17 cellular contexts compared by ENCODE assay signal in the genomic region with DNA sequence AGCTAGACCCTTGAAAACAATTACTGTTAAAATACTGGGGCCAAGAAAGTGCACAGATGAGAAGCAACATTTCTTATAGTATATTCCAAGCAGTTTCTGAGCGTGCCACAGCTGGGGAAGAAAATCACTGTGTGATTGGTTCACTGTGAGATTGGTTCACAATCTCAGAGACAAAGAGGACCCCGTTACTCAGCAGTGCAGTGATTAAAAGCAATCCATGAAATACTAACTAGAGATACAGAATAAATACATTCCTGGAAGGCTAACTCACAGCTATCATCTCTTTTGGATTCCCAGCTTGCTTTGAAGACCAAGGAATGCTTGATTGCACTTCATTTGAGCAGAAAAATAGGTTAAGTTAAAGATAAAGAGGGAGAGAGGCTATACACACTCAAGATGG.
DNase-seq lines count a peak whose midpoint lies in the region; ATAC-seq, FAIRE-seq and TF ChIP-seq lines count a peak whose summit lies in the region.
"Had no signal": no experiment of that assay in that cellular context is flagged by ENCODE, and none has a peak within 500 bp of the region (broad histone marks: within the 10 kb centered on the region; RNA-seq: fewer than 3 reads in every experiment).

No MANE protein-coding gene starts in this region.

- H3K27ac ChIP-seq in K562 (ENCODE audit: extremely low read depth, low read depth, low read length): no peak overlapping the region
- H3K27ac ChIP-seq: A549, C4-2B had no signal

- no peak overlapping the region for H3K9ac ChIP-seq in K562 (ENCODE audit: insufficient read depth in 1 of 2, low read depth in 2 of 2, low read length in 2 of 2)

- no peaks in the 10 kb centered on the region for H4K20me1 ChIP-seq in K562 (replicated peaks; ENCODE audit: control insufficient read depth, insufficient read depth, low read length)

- DNase-seq in NCI-H2227 (lab: John Stamatoyannopoulos, UW; ENCODE audit: unreplicated experiment) (peak; percentile 17), K562 (ENCODE audit: extremely low read depth in 1 of 4, low spot score in 3 of 4) (no peak), neural crest cell (ENCODE audit: low read depth, low spot score) (no peak), OCI-M1 (lab: John Stamatoyannopoulos, UW) (no peak), NCI-H146 treated with DMSO at 0.1 percent for 48 hours (lab: John Stamatoyannopoulos, UW; ENCODE audit: unreplicated experiment) (no peak), hypothalamus (lab: John Stamatoyannopoulos, UW) (no peak)
- DNase-seq: BE2C; CD4-positive, alpha-beta memory T cell; DMS79; GDM1 had no signal

- no peaks in the 10 kb centered on the region for H3K36me3 ChIP-seq in K562 (ENCODE audit: control insufficient read depth, insufficient read depth, low read length)
- H3K36me3 ChIP-seq: BE2C had no signal

- H3K9me1 ChIP-seq in K562 (ENCODE audit: control insufficient read depth, insufficient read depth, low read length): no peaks in the 10 kb centered on the region

- H3K27me3 Mint-ChIP-seq in neural crest cell (ENCODE audit: low read depth): no peaks in the 10 kb centered on the region

- H3K4me2 ChIP-seq in K562 (ENCODE audit: insufficient read depth, low read length): no peak overlapping the region
- H3K4me2 ChIP-seq: A549 had no signal

- no peaks in the 10 kb centered on the region for H3K36me3 Mint-ChIP-seq in neural crest cell (ENCODE audit: low read depth)
- H3K36me3 Mint-ChIP-seq: CD4-positive, alpha-beta memory T cell had no signal

- no peaks in the 10 kb centered on the region for H3K79me2 ChIP-seq in K562 (ENCODE audit: control insufficient read depth, insufficient read depth, low read length)

- ATAC-seq in K562 (no peak), GM21723 (IDR thresholded peaks at IDR 0.05; ENCODE audit: unreplicated experiment) (no peak)
- ATAC-seq: A549, HCT116 had no signal

- H3K9me3 ChIP-seq in K562 (replicated peaks; ENCODE audit: control insufficient read depth, insufficient read depth, low read depth, low read length): no peaks in the 10 kb centered on the region; the same call in 1 of the 2 replicates
- H3K9me3 ChIP-seq: A549, BE2C had no signal

- no peaks in the 10 kb centered on the region; a peak in 2 of 5 replicates for H3K27me3 ChIP-seq in K562 (ENCODE audit: control insufficient read depth in 2 of 2, insufficient read depth in 2 of 2, low read length in 2 of 2)
- H3K27me3 ChIP-seq: BE2C had no signal

- no peak for TF ChIP-seq RAD21 in K562 (CRISPR knock-in tag; conservative IDR thresholded peaks at IDR 0.05 in 1 of 2, IDR thresholded peaks at IDR 0.05 in 1 of 2)

- no peak overlapping the region for H3K4me3 ChIP-seq in K562
- H3K4me3 ChIP-seq: A549 had no signal

- TF ChIP-seq POLR2A in K562 (conservative IDR thresholded peaks at IDR 0.05): no peak

- peaks cover 8% of the 10 kb centered on the region for H3K4me1 Mint-ChIP-seq in neural crest cell
- H3K4me1 Mint-ChIP-seq: CD4-positive, alpha-beta memory T cell had no signal

- no peaks in the 10 kb centered on the region for H3K4me1 ChIP-seq in K562 (replicated peaks in 1 of 2; ENCODE audit: control insufficient read depth in 2 of 2, insufficient read depth in 2 of 2, low read length in 2 of 2)
- H3K4me1 ChIP-seq: A549, BE2C had no signal

- intact Hi-C loops in K562 (cut with micrococcal nuclease): no loop called here

- peak overlapping the region; percentile 60 for H3K27ac Mint-ChIP-seq in neural crest cell (ENCODE audit: unreplicated experiment)
- H3K27ac Mint-ChIP-seq: CD4-positive, alpha-beta memory T cell had no signal

- H3K9me3 Mint-ChIP-seq in neural crest cell: no peaks in the 10 kb centered on the region
- H3K9me3 Mint-ChIP-seq: CD4-positive, alpha-beta memory T cell had no signal

- WGBS in K562 (ENCODE audit: insufficient coverage, low coverage, missing lambda C conversion rate): 3% methylated on average over 2 of the region's 2 CpGs

- no peak for FAIRE-seq in K562 (lab: Jason Lieb, UNC)
- FAIRE-seq: A549, GM12892, GM19239, H54 had no signal

- TF ChIP-seq CTCF in K562 (IDR thresholded peaks at IDR 0.05 in 2 of 3, conservative IDR thresholded peaks at IDR 0.05 in 1 of 3; ENCODE audit: insufficient read depth in 2 of 3, low read depth in 1 of 3, low read length in 3 of 3) (no peak), neural crest cell (conservative IDR thresholded peaks at IDR 0.05) (no peak)

- no peak overlapping the region for H3K4me3 Mint-ChIP-seq in neural crest cell
- H3K4me3 Mint-ChIP-seq: CD4-positive, alpha-beta memory T cell had no signal

- BruUV-seq in K562 (replicated peaks; lab: Mats Ljungman, UMichigan): no TSS peak

- no peak for TF ChIP-seq EP300 in K562 (IDR thresholded peaks at IDR 0.05; ENCODE audit: low read length)

- POLR2A ChIA-PET in K562 (lab: Yijun Ruan, JAX): no interaction called here

- H2AFZ ChIP-seq in K562 (ENCODE audit: low read depth, low read length): no peak overlapping the region

- in situ Hi-C loops in K562 (cut with MboI): no loop called here

- CTCF ChIA-PET in K562 (lab: Yijun Ruan, JAX; ENCODE audit: low intra/inter-chr PET ratio): no interaction called here

TF ChIP-seq in K562, 482 proteins besides CTCF, POLR2A, EP300 and RAD21:
- TF ChIP-seq KDM1A (IDR thresholded peaks at IDR 0.05): peak; percentile 41 to 70; a peak in 3 of 4 replicates
- TF ChIP-seq, protein P1, sequence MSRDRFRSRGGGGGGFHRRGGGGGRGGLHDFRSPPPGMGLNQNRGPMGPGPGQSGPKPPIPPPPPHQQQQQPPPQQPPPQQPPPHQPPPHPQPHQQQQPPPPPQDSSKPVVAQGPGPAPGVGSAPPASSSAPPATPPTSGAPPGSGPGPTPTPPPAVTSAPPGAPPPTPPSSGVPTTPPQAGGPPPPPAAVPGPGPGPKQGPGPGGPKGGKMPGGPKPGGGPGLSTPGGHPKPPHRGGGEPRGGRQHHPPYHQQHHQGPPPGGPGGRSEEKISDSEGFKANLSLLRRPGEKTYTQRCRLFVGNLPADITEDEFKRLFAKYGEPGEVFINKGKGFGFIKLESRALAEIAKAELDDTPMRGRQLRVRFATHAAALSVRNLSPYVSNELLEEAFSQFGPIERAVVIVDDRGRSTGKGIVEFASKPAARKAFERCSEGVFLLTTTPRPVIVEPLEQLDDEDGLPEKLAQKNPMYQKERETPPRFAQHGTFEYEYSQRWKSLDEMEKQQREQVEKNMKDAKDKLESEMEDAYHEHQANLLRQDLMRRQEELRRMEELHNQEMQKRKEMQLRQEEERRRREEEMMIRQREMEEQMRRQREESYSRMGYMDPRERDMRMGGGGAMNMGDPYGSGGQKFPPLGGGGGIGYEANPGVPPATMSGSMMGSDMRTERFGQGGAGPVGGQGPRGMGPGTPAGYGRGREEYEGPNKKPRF (IDR thresholded peaks at IDR 0.05; ENCODE audit: low read depth, low read length): no peak
